10 cellular contexts compared by ENCODE assay signal in the genomic region with DNA sequence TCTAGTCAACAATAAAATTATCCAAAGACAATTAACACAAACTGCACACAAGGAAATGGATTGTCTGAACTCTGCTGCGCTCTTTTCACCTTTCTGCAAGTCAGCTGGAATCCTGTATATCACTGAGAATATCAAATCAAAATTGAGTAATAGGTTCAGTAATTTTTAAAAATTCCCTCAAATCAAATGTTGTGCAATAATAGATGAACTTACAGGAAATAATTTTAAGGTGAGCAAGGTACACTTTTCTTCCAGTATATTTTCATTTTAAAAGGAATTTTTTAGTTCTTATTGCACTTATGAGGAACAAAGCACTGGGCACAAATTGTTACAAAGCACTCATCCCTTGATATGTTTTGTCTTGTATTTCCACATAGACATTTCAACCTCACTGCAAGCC. TPM values are rescaled to one million over a fixed set of nuclear protein-coding genes. Genes with fewer than 3 reads are reported as not detected.
A peak's percentile ranks its signal among the peaks of the same experiment; 100 is the strongest.
DNase-seq lines count a peak whose midpoint lies in the region; ATAC-seq and TF ChIP-seq lines count a peak whose summit lies in the region.
"Had no signal": no experiment of that assay in that cellular context is flagged by ENCODE, and none has a peak within 500 bp of the region (broad histone marks: within the 10 kb centered on the region; RNA-seq: fewer than 3 reads in every experiment).

No MANE protein-coding gene starts in this region.

- H3K4me3 ChIP-seq in iPS-20b (ENCODE audit: low read length) (peak overlapping the region; percentile 81), thoracic aorta (peak overlapping the region; percentile 71)

- H3K27me3 Mint-ChIP-seq in activated naive CD4-positive, alpha-beta T cell treated with anti-CD3 and anti-CD28 coated beads, Interleukin-2, amount 50 U/mL, for 24 hours: no peaks in the 10 kb centered on the region
- no peaks in the 10 kb centered on the region for H3K27me3 Mint-ChIP-seq in activated CD4-positive, alpha-beta memory T cell treated with anti-CD3 and anti-CD28 coated beads, Interleukin-2, amount 10 ng/mL, durations not matched to agents 7 days and 5 days

- peak overlapping the region; percentile 98 for H3K27ac Mint-ChIP-seq in activated naive CD4-positive, alpha-beta T cell treated with anti-CD3 and anti-CD28 coated beads, Interleukin-2, amount 50 U/mL, for 24 hours
- peak overlapping the region; percentile 94 for H3K27ac Mint-ChIP-seq in activated CD4-positive, alpha-beta memory T cell treated with anti-CD3 and anti-CD28 coated beads, Interleukin-2, amount 10 ng/mL, durations not matched to agents 7 days and 5 days

- H3K4me1 Mint-ChIP-seq in activated naive CD4-positive, alpha-beta T cell treated with anti-CD3 and anti-CD28 coated beads, Interleukin-2, amount 50 U/mL, for 24 hours: peaks cover 69% of the 10 kb centered on the region
- peaks cover 52% of the 10 kb centered on the region for H3K4me1 Mint-ChIP-seq in activated CD4-positive, alpha-beta memory T cell treated with anti-CD3 and anti-CD28 coated beads, Interleukin-2, amount 10 ng/mL, durations not matched to agents 7 days and 5 days

- H3K27ac ChIP-seq in iPS-20b (ENCODE audit: low read length) (no peak overlapping the region), thoracic aorta (no peak overlapping the region)

- CTCF ChIA-PET in activated CD4-positive, alpha-beta memory T cell treated with anti-CD3 and anti-CD28 coated beads, Interleukin-2, amount 10 ng/mL, durations not matched to agents 7 days and 5 days (lab: Charles Lee): interaction anchor here (1.4 to 2.5 kb wide), 3 partner anchors 11 to 189 kb away, joined by 4 to 12 read pairs (median 5); no protein-coding TSS in a partner anchor

- H3K9me3 Mint-ChIP-seq in activated naive CD4-positive, alpha-beta T cell treated with anti-CD3 and anti-CD28 coated beads, Interleukin-2, amount 50 U/mL, for 24 hours: no peaks in the 10 kb centered on the region
- H3K9me3 Mint-ChIP-seq in activated CD4-positive, alpha-beta memory T cell treated with anti-CD3 and anti-CD28 coated beads, Interleukin-2, amount 10 ng/mL, durations not matched to agents 7 days and 5 days: no peaks in the 10 kb centered on the region

- H3K36me3 Mint-ChIP-seq in activated naive CD4-positive, alpha-beta T cell treated with anti-CD3 and anti-CD28 coated beads, Interleukin-2, amount 50 U/mL, for 24 hours: peaks cover 4% of the 10 kb centered on the region
- H3K36me3 Mint-ChIP-seq in activated CD4-positive, alpha-beta memory T cell treated with anti-CD3 and anti-CD28 coated beads, Interleukin-2, amount 10 ng/mL, durations not matched to agents 7 days and 5 days (ENCODE audit: low read depth): peaks cover 14% of the 10 kb centered on the region

- H3K27me3 ChIP-seq in iPS-20b (ENCODE audit: insufficient read depth, low read length) (peaks cover 7% of the 10 kb centered on the region), thoracic aorta (replicated peaks; ENCODE audit: insufficient read depth) (no peaks in the 10 kb centered on the region)

- no peak for TF ChIP-seq CTCF in thoracic aorta (IDR thresholded peaks at IDR 0.05)

- ATAC-seq in thoracic aorta (ENCODE audit: insufficient number of reproducible peaks, low FRiP score, low read depth) (no peak), HG02623 (IDR thresholded peaks at IDR 0.05; ENCODE audit: unreplicated experiment) (no peak), GM19452 (IDR thresholded peaks at IDR 0.05; ENCODE audit: unreplicated experiment) (no peak)

- DNase-seq in activated naive CD4-positive, alpha-beta T cell treated with Interleukin-2 at 50 U/mL for 16 hours: no peak
- DNase-seq in activated CD4-positive, alpha-beta memory T cell treated with anti-CD3 and anti-CD28 coated beads, Interleukin-2, amount 10 ng/mL, durations not matched to agents 7 days and 5 days: no peak
- no peak for DNase-seq in thoracic aorta (ENCODE audit: low spot score)
- DNase-seq in C1 segment of cervical spinal cord (lab: John Stamatoyannopoulos, UW): no peak
- DNase-seq: DMS79, H7 had no signal

- peak overlapping the region; percentile 83; the same call in 1 of the 2 replicates for H3K9ac ChIP-seq in iPS-20b (ENCODE audit: low read depth, low read length)

- peaks cover 7% of the 10 kb centered on the region; the same call in 1 of the 2 replicates for H3K4me1 ChIP-seq in iPS-20b (ENCODE audit: insufficient read depth, low read length)
- H3K4me1 ChIP-seq in thoracic aorta (ENCODE audit: control insufficient read depth in 1 of 2, low read depth in 2 of 2): peaks cover 3 to 16% of the 10 kb centered on the region in 2 donors

- peak overlapping the region; percentile 96 for H3K4me3 Mint-ChIP-seq in activated naive CD4-positive, alpha-beta T cell treated with anti-CD3 and anti-CD28 coated beads, Interleukin-2, amount 50 U/mL, for 24 hours
- peak overlapping the region; percentile 89 for H3K4me3 Mint-ChIP-seq in activated CD4-positive, alpha-beta memory T cell treated with anti-CD3 and anti-CD28 coated beads, Interleukin-2, amount 10 ng/mL, durations not matched to agents 7 days and 5 days

- H3K9me3 ChIP-seq in iPS-20b (ENCODE audit: insufficient read depth, low read depth, low read length): no peaks in the 10 kb centered on the region
- no peaks in the 10 kb centered on the region for H3K9me3 ChIP-seq in thoracic aorta

- POLR2A ChIA-PET in activated CD4-positive, alpha-beta memory T cell treated with anti-CD3 and anti-CD28 coated beads, Interleukin-2, amount 10 ng/mL, durations not matched to agents 7 days and 5 days (lab: Charles Lee): interaction anchor here (0.9 to 2.8 kb wide), 6 partner anchors 11 to 474 kb away, joined by 3 to 17 read pairs (median 6); partner anchors contain the start of genes BTBD9 and KCNK5

- peaks cover 18% of the 10 kb centered on the region for H3K36me3 ChIP-seq in iPS-20b (ENCODE audit: insufficient read depth, low read depth, low read length)
- no peaks in the 10 kb centered on the region for H3K36me3 ChIP-seq in thoracic aorta

RNA-seq across cellular contexts. Expression of gene SAYSD1, which starts 1.2 kb away (rescaled TPM):
- 10 to 100 TPM; 10.4 to 11.0 TPM for total RNA-seq in activated CD4-positive, alpha-beta memory T cell treated with anti-CD3 and anti-CD28 coated beads, Interleukin-2, amount 10 ng/mL, durations not matched to agents 7 days and 5 days
- 10 to 100 TPM; 16.2 to 16.5 TPM for total RNA-seq in thoracic aorta
